ENCODE assay signal across 9 cellular contexts in genomic region chr17:63840591-63841349, GRCh38. TPM values are rescaled to one million over a fixed set of nuclear protein-coding genes. Genes with fewer than 3 reads are reported as not detected.
A peak's percentile ranks its signal among the peaks of the same experiment; 100 is the strongest.
DNase-seq lines count a peak whose midpoint lies in the region; ATAC-seq and TF ChIP-seq lines count a peak whose summit lies in the region.
"Had no signal": no experiment of that assay in that cellular context is flagged by ENCODE, and none has a peak within 500 bp of the region (broad histone marks: within the 10 kb centered on the region; RNA-seq: fewer than 3 reads in every experiment).

No MANE protein-coding gene starts in this region.

- TF ChIP-seq CTCF in mammary epithelial cell (conservative IDR thresholded peaks at IDR 0.05 in 1 of 2, IDR thresholded peaks at IDR 0.05 in 1 of 2; ENCODE audit: extremely low read depth in 1 of 2, insufficient read depth in 1 of 2, low read depth in 1 of 2, low read length in 2 of 2): no peak

- H3K9ac ChIP-seq in mammary epithelial cell (ENCODE audit: insufficient read depth, low read length) (peak overlapping the region; percentile 72), mesenchymal stem cell (ENCODE audit: low read length) (peak overlapping the region; percentile 95)

- peak; percentile 4 for ATAC-seq in Right ventricle myocardium inferior
- no peak for ATAC-seq in left cardiac atrium
- no peak for ATAC-seq in HG03175 (IDR thresholded peaks at IDR 0.05; ENCODE audit: unreplicated experiment)
- ATAC-seq in HG03469 (IDR thresholded peaks at IDR 0.05; ENCODE audit: unreplicated experiment): no peak

- H3K4me3 ChIP-seq in mammary epithelial cell (replicated peaks in 1 of 3; ENCODE audit: insufficient read depth in 1 of 3, low read depth in 2 of 3, low read length in 3 of 3) (peak overlapping the region; percentile 70 to 98 (median 90)), mesenchymal stem cell (ENCODE audit: insufficient read depth in 1 of 2, low read depth in 1 of 2, low read length in 2 of 2) (peak overlapping the region in 1 of 2 experiments; percentile 96), urinary bladder (ENCODE audit: low read depth, low read length) (peak overlapping the region; percentile 96)

- H4K8ac ChIP-seq in mesenchymal stem cell (ENCODE audit: low read length): peak overlapping the region; percentile 19

- H2BK120ac ChIP-seq in mesenchymal stem cell (ENCODE audit: low read depth, low read length): no peak overlapping the region

- H3K27me3 ChIP-seq in mammary epithelial cell (ENCODE audit: insufficient read depth, low read length) (no peaks in the 10 kb centered on the region), mesenchymal stem cell (ENCODE audit: control insufficient read depth in 1 of 2, insufficient read depth in 1 of 2, low read length in 2 of 2) (no peaks in the 10 kb centered on the region)

- H2AFZ ChIP-seq in mammary epithelial cell (ENCODE audit: low read depth, low read length) (no peak overlapping the region), mesenchymal stem cell (ENCODE audit: low read depth, low read length) (no peak overlapping the region)

- peak overlapping the region; percentile 98 for H3K4me2 ChIP-seq in mammary epithelial cell (ENCODE audit: insufficient read depth, low read depth, low read length)
- H3K4me2 ChIP-seq in mesenchymal stem cell (ENCODE audit: low read length, poor library complexity, severe bottlenecking): peak overlapping the region; percentile 97

- peak overlapping the region; percentile 52 for H3K27ac ChIP-seq in mammary epithelial cell (ENCODE audit: insufficient read depth, low read depth, low read length)
- H3K27ac ChIP-seq in mesenchymal stem cell (ENCODE audit: low read length, poor library complexity, severe bottlenecking): peak overlapping the region; percentile 79
- peak overlapping the region; percentile 46 for H3K27ac ChIP-seq in urinary bladder (ENCODE audit: low read depth)

- H3K36me3 ChIP-seq in mammary epithelial cell (ENCODE audit: insufficient read depth, low read length) (peaks cover 7% of the 10 kb centered on the region), mesenchymal stem cell (ENCODE audit: control insufficient read depth in 1 of 2, insufficient read depth in 2 of 2, low read depth in 1 of 2, low read length in 2 of 2) (peaks cover 17 to 27% of the 10 kb centered on the region in 2 experiments), urinary bladder (ENCODE audit: insufficient read depth) (no peaks in the 10 kb centered on the region)

- no TSS peak for BruUV-seq in mammary epithelial cell (replicated peaks; lab: Mats Ljungman, UMichigan)

- intact Hi-C loops in Right ventricle myocardium inferior (cut with DNase I): no loop called here
- intact Hi-C loops in left cardiac atrium (cut with DNase I): no loop called here
- intact Hi-C loops in mammary epithelial cell (cut with micrococcal nuclease): loop anchor here (5.0 kb wide), 1 partner anchor 288 kb away; the partner anchor contains the start of gene DCAF7

- H2AK5ac ChIP-seq in mesenchymal stem cell (ENCODE audit: low read length, severe bottlenecking): no peak overlapping the region

- H3K4me1 ChIP-seq in mammary epithelial cell (ENCODE audit: insufficient read depth, low read length) (peaks cover 38% of the 10 kb centered on the region), mesenchymal stem cell (ENCODE audit: control insufficient read depth, insufficient read depth, low read depth, low read length) (peaks cover 33% of the 10 kb centered on the region), urinary bladder (ENCODE audit: insufficient read depth) (no peaks in the 10 kb centered on the region)

- peak overlapping the region; percentile 9 for H2BK15ac ChIP-seq in mesenchymal stem cell (ENCODE audit: low read depth, poor library complexity, severe bottlenecking)

- peak overlapping the region in 1 of 2 experiments; percentile 47 for H3K23ac ChIP-seq in mesenchymal stem cell (ENCODE audit: low read length in 2 of 2)

- H2BK12ac ChIP-seq in mesenchymal stem cell (ENCODE audit: low read length in 2 of 2): peak overlapping the region in 1 of 2 experiments; percentile 29

- dilution Hi-C loops in mammary epithelial cell (cut with HindIII; ENCODE audit: low sequenced_read_pairs): no loop called here

- no peak overlapping the region for H4K91ac ChIP-seq in mesenchymal stem cell (ENCODE audit: low read length)

- H4K20me1 ChIP-seq in mammary epithelial cell (ENCODE audit: insufficient read depth, low read length): no peaks in the 10 kb centered on the region

- peaks cover 66% of the 10 kb centered on the region for H3K79me2 ChIP-seq in mammary epithelial cell (ENCODE audit: insufficient read depth, low read length)

- H3K9me3 ChIP-seq in mammary epithelial cell (replicated peaks; ENCODE audit: insufficient read depth, low read length) (no peaks in the 10 kb centered on the region), mesenchymal stem cell (ENCODE audit: control insufficient read depth, low read length) (no peaks in the 10 kb centered on the region)

- CTCF ChIA-PET in mammary epithelial cell (lab: Charles Lee; ENCODE audit: low non-redundant PET): no interaction called here

- DNase-seq in Right ventricle myocardium inferior (ENCODE audit: missing footprints) (peak; percentile 74), left cardiac atrium (no peak), mammary epithelial cell (peak; percentile 9), mesenchymal stem cell (peak; percentile 11), iPS-NIHi11 (ENCODE audit: low spot score) (no peak)

- peaks cover 31% of the 10 kb centered on the region for H3K79me1 ChIP-seq in mesenchymal stem cell (replicated peaks; ENCODE audit: low read length, poor library complexity, severe bottlenecking)

- no peak overlapping the region for H2BK5ac ChIP-seq in mesenchymal stem cell (ENCODE audit: low read depth, low read length, poor library complexity, severe bottlenecking)

- 20% methylated on average over 4 of the region's 4 CpGs for WGBS in mammary epithelial cell (ENCODE audit: low coverage, missing lambda C conversion rate)
- 83% methylated on average over 3 of the region's 4 CpGs for WGBS in mesenchymal stem cell
- WGBS in urinary bladder: 44% methylated on average over 4 of the region's 4 CpGs

- no peak overlapping the region for H3K14ac ChIP-seq in mesenchymal stem cell (ENCODE audit: low read length in 2 of 2)

- peak overlapping the region in 1 of 2 experiments; percentile 15 for H3K4ac ChIP-seq in mesenchymal stem cell (ENCODE audit: low read depth in 1 of 2, low read length in 2 of 2)

- in situ Hi-C loops in mammary epithelial cell (cut with MboI; ENCODE audit: low sequenced_read_pairs in 2 of 2): no loop called here

- peak overlapping the region in 1 of 2 experiments; percentile 71 for H3K18ac ChIP-seq in mesenchymal stem cell (ENCODE audit: low read depth in 1 of 2, low read length in 2 of 2)

RNA-seq across cellular contexts. Expression of gene SMARCD2, which starts 1.7 kb away (rescaled TPM):
- total RNA-seq in Right ventricle myocardium inferior (29.2 TPM), left cardiac atrium (10 to 100 TPM; 33.9 to 37.1 TPM), mammary epithelial cell (10 to 100 TPM; 66.1 to 75.3 TPM), urinary bladder (58.1 TPM)
- polyA plus RNA-seq in mammary epithelial cell (77.9 TPM), urinary bladder (95.0 TPM)
- polyA minus RNA-seq in mammary epithelial cell: 102 TPM
- polyA plus RNA-seq in mesenchymal stem cell (2013, experiment 1 of 2): 28.6 TPM
- polyA plus RNA-seq in mesenchymal stem cell (2013, experiment 2 of 2): 27.5 TPM

RNA-seq across cellular contexts. Expression of gene FTSJ3, which starts 13.3 kb away (rescaled TPM):
- total RNA-seq in Right ventricle myocardium inferior (34.2 TPM), left cardiac atrium (10 to 100 TPM; 33.1 to 38.1 TPM), mammary epithelial cell (10 to 100 TPM; 39.5 to 49.0 TPM), urinary bladder (27.1 TPM)
- polyA plus RNA-seq in mammary epithelial cell (32.0 TPM), urinary bladder (38.0 TPM)
- 52.4 TPM for polyA minus RNA-seq in mammary epithelial cell
- 27.8 TPM for polyA plus RNA-seq in mesenchymal stem cell (2013, experiment 1 of 2)
- 28.3 TPM for polyA plus RNA-seq in mesenchymal stem cell (2013, experiment 2 of 2)

RNA-seq across cellular contexts. Expression of gene PSMC5, which starts 13.5 kb away (rescaled TPM):
- total RNA-seq in Right ventricle myocardium inferior (145 TPM), left cardiac atrium (100 to 1,000 TPM; 122 to 143 TPM), mammary epithelial cell (100 to 1,000 TPM in 1 of 2 donors, 10 to 100 TPM in 1; 44.8 to 132 TPM), urinary bladder (25.2 TPM)
- polyA plus RNA-seq in mammary epithelial cell (203 TPM), urinary bladder (183 TPM)
- 238 TPM for polyA minus RNA-seq in mammary epithelial cell
- 84.6 TPM for polyA plus RNA-seq in mesenchymal stem cell (2013, experiment 1 of 2)
- 82.9 TPM for polyA plus RNA-seq in mesenchymal stem cell (2013, experiment 2 of 2)

RNA-seq across cellular contexts. Expression of gene CSH2, which starts 32.7 kb away (rescaled TPM):
- not detected for total RNA-seq in Right ventricle myocardium inferior
- total RNA-seq in left cardiac atrium: not detected
- not detected for total RNA-seq in mammary epithelial cell
- not detected for polyA plus RNA-seq in mammary epithelial cell
- polyA minus RNA-seq in mammary epithelial cell: not detected
- not detected for polyA plus RNA-seq in mesenchymal stem cell (2013, experiment 1 of 2)
- not detected for polyA plus RNA-seq in mesenchymal stem cell (2013, experiment 2 of 2)
- not detected for total RNA-seq in urinary bladder
- not detected for polyA plus RNA-seq in urinary bladder
- total RNA-seq: subcutaneous adipose tissue had no signal

RNA-seq across cellular contexts. Expression of gene GH2, which starts 41.0 kb away (rescaled TPM):
- not detected for total RNA-seq in Right ventricle myocardium inferior
- total RNA-seq in left cardiac atrium: not detected
- total RNA-seq in mammary epithelial cell: not detected
- not detected for polyA plus RNA-seq in mammary epithelial cell
- polyA minus RNA-seq in mammary epithelial cell: not detected
- polyA plus RNA-seq in mesenchymal stem cell (2013, experiment 1 of 2): not detected
- not detected for polyA plus RNA-seq in mesenchymal stem cell (2013, experiment 2 of 2)
- not detected for total RNA-seq in urinary bladder
- polyA plus RNA-seq in urinary bladder: not detected
- total RNA-seq: subcutaneous adipose tissue had no signal

Comparison
In these comparisons a context has a peak if more than half of its experiments do, and no peak if none do; other contexts are left out.
1. DNase-seq: peak in Right ventricle myocardium inferior (single experiment), mammary epithelial cell (single experiment) and mesenchymal stem cell (single experiment); none in left cardiac atrium (single experiment) and iPS-NIHi11 (single experiment).
2. Peak in every context shown above with its lines, with median percentiles within 50 percentile points of each other: H3K27ac ChIP-seq.